Comparison of ENCODE assay signal across 16 cellular contexts in the genomic region with DNA sequence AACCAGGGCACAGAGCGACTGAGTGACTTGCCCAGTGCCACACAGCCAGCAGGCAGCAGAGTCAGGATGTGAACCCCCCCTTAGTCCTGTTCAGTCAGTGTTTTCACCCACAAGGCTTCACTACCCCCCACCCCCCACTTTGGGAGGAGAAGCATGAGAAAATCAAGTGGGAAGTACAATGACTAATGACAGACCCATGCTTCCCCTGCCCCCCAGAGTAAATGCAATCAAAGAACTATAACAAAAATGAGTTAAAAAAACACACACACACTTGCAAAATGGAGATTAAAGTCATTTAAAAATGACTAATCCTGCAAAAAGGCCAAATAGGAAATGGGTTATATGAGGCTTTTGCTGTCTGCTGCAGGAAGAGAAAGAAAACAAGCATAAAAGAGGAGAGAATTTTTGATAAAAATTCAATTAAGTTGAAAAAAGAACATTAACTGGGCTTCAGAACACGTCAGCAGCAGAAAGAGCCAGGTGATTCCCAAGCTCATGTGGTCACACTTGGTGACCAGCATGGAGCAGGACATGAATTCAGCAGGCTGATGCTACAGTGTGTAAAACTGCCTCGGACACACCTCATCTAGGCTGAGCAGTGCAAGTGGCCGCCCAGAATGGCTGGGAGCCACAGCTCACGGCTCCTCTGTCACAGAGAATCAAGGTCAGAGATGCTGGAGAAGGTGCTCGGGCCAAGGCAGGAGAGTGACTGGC.
DNase-seq lines count a peak whose midpoint lies in the region; ATAC-seq and TF ChIP-seq lines count a peak whose summit lies in the region.
"Had no signal": no experiment of that assay in that cellular context is flagged by ENCODE, and none has a peak within 500 bp of the region (broad histone marks: within the 10 kb centered on the region; RNA-seq: fewer than 3 reads in every experiment).

No MANE protein-coding gene starts in this region.

- H3K4me1 ChIP-seq in GM23338 (ENCODE audit: insufficient read depth) (peaks cover 34% of the 10 kb centered on the region), right cardiac atrium (ENCODE audit: control insufficient read depth, insufficient read depth, low read length) (peaks cover 9% of the 10 kb centered on the region), smooth muscle cell (ENCODE audit: low read depth) (peaks cover 31% of the 10 kb centered on the region), ovary (ENCODE audit: insufficient read depth) (peaks cover 22% of the 10 kb centered on the region)

- H2AFZ ChIP-seq in GM23338 (no peak overlapping the region), smooth muscle cell (ENCODE audit: low read depth) (peak overlapping the region; percentile 4)

- DNase-seq in GM23338 (ENCODE audit: low spot score) (no peak), astrocyte of the hippocampus (ENCODE audit: low read depth, low spot score) (peak; percentile 85), right cardiac atrium (peak in 1 of 3 donors; percentile 62), smooth muscle cell (lab: John Stamatoyannopoulos, UW; ENCODE audit: unreplicated experiment) (no peak), immature natural killer cell (no peak), cerebellum (ENCODE audit: low spot score) (no peak), ovary (no peak), NCI-H2081 (lab: John Stamatoyannopoulos, UW) (no peak)
- DNase-seq: activated effector memory CD4-positive, alpha-beta T cell treated with Interleukin-2 at 50 U/mL for 16 hours; DMS 273 treated with DMSO at 0.1 percent for 48 hours; effector memory CD4-positive, alpha-beta T cell; hypothalamus; NCI-H1417; NCI-H69; SIG-M5 had no signal

- H3K27ac ChIP-seq in GM23338 (ENCODE audit: low read depth) (no peak overlapping the region), right cardiac atrium (ENCODE audit: low read length) (peak overlapping the region; percentile 28), smooth muscle cell (ENCODE audit: low read depth) (peak overlapping the region; percentile 73), ovary (peak overlapping the region in 1 of 2 donors; percentile 2)

- no peaks in the 10 kb centered on the region for H4K20me1 ChIP-seq in GM23338 (replicated peaks; ENCODE audit: insufficient read depth)
- H4K20me1 ChIP-seq in smooth muscle cell (ENCODE audit: low read depth): no peaks in the 10 kb centered on the region

- no peak for TF ChIP-seq EP300 in ovary (IDR thresholded peaks at IDR 0.05)

- H3K27me3 Mint-ChIP-seq in GM23338 (ENCODE audit: insufficient read depth, low read depth, poor library complexity) (peaks cover 17% of the 10 kb centered on the region), immature natural killer cell (ENCODE audit: low read depth in 3 of 3) (peaks cover 4 to 5% (median 5%) of the 10 kb centered on the region in 3 donors)

- no peak overlapping the region for H3K4me3 Mint-ChIP-seq in GM23338
- H3K4me3 Mint-ChIP-seq in immature natural killer cell: no peak overlapping the region

- no peaks in the 10 kb centered on the region; the same call in 1 of the 2 replicates for H3K79me2 ChIP-seq in GM23338 (replicated peaks; ENCODE audit: insufficient read depth)
- no peaks in the 10 kb centered on the region for H3K79me2 ChIP-seq in smooth muscle cell (ENCODE audit: low read depth)

- peak overlapping the region; percentile 15; the same call in 1 of the 2 replicates for H3K27ac Mint-ChIP-seq in GM23338
- no peak overlapping the region for H3K27ac Mint-ChIP-seq in immature natural killer cell

- 52% methylated on average over 6 of the region's 6 CpGs for WGBS in right cardiac atrium
- 65% methylated on average over 6 of the region's 6 CpGs for WGBS in smooth muscle cell (ENCODE audit: low lambda C conversion rate)
- WGBS in ovary, 3 donors: 29 to 39% (median 33%) methylated on average over 6 of the region's 6 CpGs

- no peaks in the 10 kb centered on the region for H3K27me3 ChIP-seq in GM23338 (ENCODE audit: insufficient read depth)
- H3K27me3 ChIP-seq in right cardiac atrium (ENCODE audit: control insufficient read depth, insufficient read depth): no peaks in the 10 kb centered on the region
- H3K27me3 ChIP-seq in smooth muscle cell (ENCODE audit: low read depth): no peaks in the 10 kb centered on the region
- no peaks in the 10 kb centered on the region for H3K27me3 ChIP-seq in ovary

- peaks cover 35% of the 10 kb centered on the region for H3K36me3 Mint-ChIP-seq in GM23338 (ENCODE audit: low read depth)
- peaks cover 0 to 4% (median 0%) of the 10 kb centered on the region in 3 donors for H3K36me3 Mint-ChIP-seq in immature natural killer cell

- ATAC-seq in GM23338 (peak; percentile 5), right cardiac atrium (peak; percentile 22 to 34)
- ATAC-seq: activated CD4-positive, CD25-positive, alpha-beta regulatory T cell treated with anti-CD3 and anti-CD28 coated beads, Interleukin-2, amount 50 U/mL, for 24 hours had no signal

- TF ChIP-seq CTCF in GM23338 (conservative IDR thresholded peaks at IDR 0.05; ENCODE audit: low read depth in 2 of 2) (no peak), smooth muscle cell (IDR thresholded peaks at IDR 0.05; ENCODE audit: borderline replicate concordance, insufficient read depth, poor library complexity, severe bottlenecking) (no peak), ovary (IDR thresholded peaks at IDR 0.05) (no peak)

- H3K9ac ChIP-seq in smooth muscle cell (ENCODE audit: low read depth): no peak overlapping the region

- H3K9me3 ChIP-seq in right cardiac atrium (ENCODE audit: control insufficient read depth, low read length) (no peaks in the 10 kb centered on the region), smooth muscle cell (replicated peaks; ENCODE audit: low read depth) (no peaks in the 10 kb centered on the region), ovary (no peaks in the 10 kb centered on the region)

- H3K4me3 ChIP-seq in GM23338: no peak overlapping the region
- no peak overlapping the region for H3K4me3 ChIP-seq in right cardiac atrium (ENCODE audit: low read length)
- H3K4me3 ChIP-seq in smooth muscle cell: no peak overlapping the region
- no peak overlapping the region for H3K4me3 ChIP-seq in ovary

- H3K4me2 ChIP-seq in GM23338 (no peak overlapping the region), smooth muscle cell (peak overlapping the region; percentile 57)

- H3K9me3 Mint-ChIP-seq in GM23338: peaks cover 29% of the 10 kb centered on the region
- peaks cover 4 to 17% (median 13%) of the 10 kb centered on the region in 6 donors for H3K9me3 Mint-ChIP-seq in immature natural killer cell

- peaks cover 3% of the 10 kb centered on the region; the same call in 1 of the 2 replicates for H3K36me3 ChIP-seq in GM23338 (ENCODE audit: insufficient read depth)
- H3K36me3 ChIP-seq in smooth muscle cell (ENCODE audit: low read depth): no peaks in the 10 kb centered on the region
- no peaks in the 10 kb centered on the region for H3K36me3 ChIP-seq in ovary

- H3K4me1 Mint-ChIP-seq in GM23338 (peaks cover 51% of the 10 kb centered on the region), immature natural killer cell (no peaks in the 10 kb centered on the region)

- no peaks in the 10 kb centered on the region for H3K9me2 ChIP-seq in GM23338 (ENCODE audit: insufficient read depth)

- intact Hi-C loops in right cardiac atrium (cut with DNase I) (no loop called here), ovary (cut with DNase I) (loop anchor here in 1 of 4 donors (5.0 kb wide), 1 partner anchor 214 kb away; a partner anchor contains a TSS)

- TF ChIP-seq POLR2A in ovary (IDR thresholded peaks at IDR 0.05): no peak

- H3F3A ChIP-seq in GM23338 (replicated peaks; ENCODE audit: low read depth) (no peaks in the 10 kb centered on the region), smooth muscle cell (ENCODE audit: low read depth) (peaks cover 12% of the 10 kb centered on the region)

TF ChIP-seq in GM23338, 12 proteins besides CTCF, POLR2A, EP300 and RAD21:
- TF ChIP-seq JUNB (IDR thresholded peaks at IDR 0.05; ENCODE audit: unreplicated experiment): no peak
- TF ChIP-seq, protein P1, sequence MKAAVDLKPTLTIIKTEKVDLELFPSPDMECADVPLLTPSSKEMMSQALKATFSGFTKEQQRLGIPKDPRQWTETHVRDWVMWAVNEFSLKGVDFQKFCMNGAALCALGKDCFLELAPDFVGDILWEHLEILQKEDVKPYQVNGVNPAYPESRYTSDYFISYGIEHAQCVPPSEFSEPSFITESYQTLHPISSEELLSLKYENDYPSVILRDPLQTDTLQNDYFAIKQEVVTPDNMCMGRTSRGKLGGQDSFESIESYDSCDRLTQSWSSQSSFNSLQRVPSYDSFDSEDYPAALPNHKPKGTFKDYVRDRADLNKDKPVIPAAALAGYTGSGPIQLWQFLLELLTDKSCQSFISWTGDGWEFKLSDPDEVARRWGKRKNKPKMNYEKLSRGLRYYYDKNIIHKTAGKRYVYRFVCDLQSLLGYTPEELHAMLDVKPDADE (IDR thresholded peaks at IDR 0.05): no peak
- no peak for TF ChIP-seq STAT1 (IDR thresholded peaks at IDR 0.05; ENCODE audit: unreplicated experiment)
- no peak for TF ChIP-seq NANOG (IDR thresholded peaks at IDR 0.05; ENCODE audit: borderline replicate concordance)
